Comparison of ENCODE assay signal across 8 cellular contexts in genomic region chr1:2642560-2643413, GRCh38. TPM values are rescaled to one million over a fixed set of nuclear protein-coding genes. Genes with fewer than 3 reads are reported as not detected.
DNase-seq lines count a peak whose midpoint lies in the region; ATAC-seq and TF ChIP-seq lines count a peak whose summit lies in the region.

No MANE protein-coding gene starts in this region.

- H3K36me3 ChIP-seq in adipocyte (ENCODE audit: control insufficient read depth, insufficient read depth, low read length, severe bottlenecking): no peaks in the 10 kb centered on the region
- H3K36me3 ChIP-seq in heart right ventricle: no peaks in the 10 kb centered on the region

- ATAC-seq in HG02763 (IDR thresholded peaks at IDR 0.05; ENCODE audit: unreplicated experiment) (peak; percentile 74), heart right ventricle (peak; percentile 81 to 96 (median 92))

- peaks cover 13% of the 10 kb centered on the region for H3K9me3 ChIP-seq in adipocyte (ENCODE audit: control insufficient read depth, low read length)
- H3K9me3 ChIP-seq in heart right ventricle: peaks cover 0 to 22% (median 15%) of the 10 kb centered on the region in 11 donors

- H3K27ac Mint-ChIP-seq in type B pancreatic cell: no peak overlapping the region

- DNase-seq in NCI-H1417 treated with DMSO at 0.1 percent for 48 hours (lab: John Stamatoyannopoulos, UW) (peak; percentile 59), SW 1271 (lab: John Stamatoyannopoulos, UW) (peak; percentile 57 to 85), adipocyte (ENCODE audit: low read depth) (peak; percentile 96), heart right ventricle (peak; percentile 92 to 96), posterior cingulate gyrus (peak; percentile 80 to 98 (median 91)), type B pancreatic cell (ENCODE audit: extremely low spot score, unreplicated experiment) (peak; percentile 95)

- peak overlapping the region; percentile 89 for H3K4me3 ChIP-seq in adipocyte (ENCODE audit: low read length)
- H3K4me3 ChIP-seq in heart right ventricle: peak overlapping the region; percentile 72 to 98 (median 90)

- H3K36me3 Mint-ChIP-seq in type B pancreatic cell: no peaks in the 10 kb centered on the region

- intact Hi-C loops in heart right ventricle (cut with DNase I) (loop anchor here in 8 of 10 donors (2.0 to 10.0 kb wide), 8 partner anchors 48 to 448 kb away; partner anchors contain the start of genes PEX10 (in 3 of the 8), PANK4 (in 2 of the 8), FAAP20 (in 1 of the 8) and PRXL2B (in 1 of the 8)), posterior cingulate gyrus (cut with DNase I) (loop anchor here (10.0 kb wide), 1 partner anchor 58 kb away; the partner anchor contains the start of gene PRXL2B)

- 0 out of 3 replicates have a peak, but pooled peaks have one; percentile 5 for TF ChIP-seq CTCF in GM12872 (IDR thresholded peaks at IDR 0.05; ENCODE audit: insufficient read depth, low read depth, low read length)
- peak in 6 of 9 donors; percentile 11 to 51 (median 32) for TF ChIP-seq CTCF in heart right ventricle (IDR thresholded peaks at IDR 0.05)
- peak; percentile 10 for TF ChIP-seq CTCF in type B pancreatic cell (conservative IDR thresholded peaks at IDR 0.05)

- peaks cover 6% of the 10 kb centered on the region for H3K9me3 Mint-ChIP-seq in type B pancreatic cell

- H3K27me3 ChIP-seq in adipocyte (replicated peaks; ENCODE audit: control insufficient read depth, insufficient read depth, low read length): peaks cover 14% of the 10 kb centered on the region
- H3K27me3 ChIP-seq in heart right ventricle: no peaks in the 10 kb centered on the region

- peak overlapping the region; percentile 20 to 98 (median 90) for H3K27ac ChIP-seq in heart right ventricle

- no peaks in the 10 kb centered on the region for H3K27me3 Mint-ChIP-seq in type B pancreatic cell

- H3K4me1 Mint-ChIP-seq in type B pancreatic cell (ENCODE audit: unreplicated experiment): no peaks in the 10 kb centered on the region

- H3K4me1 ChIP-seq in adipocyte (ENCODE audit: control insufficient read depth, insufficient read depth, low read length) (peaks cover 6% of the 10 kb centered on the region), heart right ventricle (peaks cover 8 to 21% (median 18%) of the 10 kb centered on the region in 9 donors)

- WGBS in heart right ventricle, 2 donors: 0 to 1% methylated on average over 67 to 84 of the region's 84 CpGs

- peak overlapping the region; percentile 90 for H3K4me3 Mint-ChIP-seq in type B pancreatic cell

- H3K9ac ChIP-seq in adipocyte (ENCODE audit: low read length): peak overlapping the region; percentile 93

RNA-seq across cellular contexts. Expression of gene MMEL1, which starts 10.0 kb away (rescaled TPM):
- total RNA-seq in heart right ventricle (under 1 TPM in 3 of 10 donors, not detected in 7; 0.17 to 0.77 (median 0.67) TPM), type B pancreatic cell (ENCODE audit: low replicate concordance) (1.1 TPM in 1 of 2 replicates, not detected in the other)
- polyA plus RNA-seq in heart right ventricle: 1 to 10 TPM in 1 of 2 donors, under 1 TPM in 1; 0.46 to 3.9 TPM

RNA-seq across cellular contexts. Expression of gene PRXL2B, which starts 56.2 kb away (rescaled TPM):
- total RNA-seq in heart right ventricle: 10 to 100 TPM in 1 of 10 donors, 1 to 10 TPM in 9; 3.7 to 10.3 (median 5.3) TPM
- polyA plus RNA-seq in heart right ventricle: 10 to 100 TPM in 1 of 2 donors, 1 to 10 TPM in 1; 6.8 to 12.0 TPM
- 33.7 and 40.3 TPM in 2 replicates for total RNA-seq in type B pancreatic cell (ENCODE audit: low replicate concordance)

Comparison
In these comparisons a context has a peak if more than half of its experiments do, and no peak if none do; other contexts are left out.
1. Peak in every context shown above with its lines: DNase-seq, ATAC-seq, H3K4me3 ChIP-seq and H3K27ac ChIP-seq.